8 cellular contexts compared by ENCODE assay signal in the genomic region with DNA sequence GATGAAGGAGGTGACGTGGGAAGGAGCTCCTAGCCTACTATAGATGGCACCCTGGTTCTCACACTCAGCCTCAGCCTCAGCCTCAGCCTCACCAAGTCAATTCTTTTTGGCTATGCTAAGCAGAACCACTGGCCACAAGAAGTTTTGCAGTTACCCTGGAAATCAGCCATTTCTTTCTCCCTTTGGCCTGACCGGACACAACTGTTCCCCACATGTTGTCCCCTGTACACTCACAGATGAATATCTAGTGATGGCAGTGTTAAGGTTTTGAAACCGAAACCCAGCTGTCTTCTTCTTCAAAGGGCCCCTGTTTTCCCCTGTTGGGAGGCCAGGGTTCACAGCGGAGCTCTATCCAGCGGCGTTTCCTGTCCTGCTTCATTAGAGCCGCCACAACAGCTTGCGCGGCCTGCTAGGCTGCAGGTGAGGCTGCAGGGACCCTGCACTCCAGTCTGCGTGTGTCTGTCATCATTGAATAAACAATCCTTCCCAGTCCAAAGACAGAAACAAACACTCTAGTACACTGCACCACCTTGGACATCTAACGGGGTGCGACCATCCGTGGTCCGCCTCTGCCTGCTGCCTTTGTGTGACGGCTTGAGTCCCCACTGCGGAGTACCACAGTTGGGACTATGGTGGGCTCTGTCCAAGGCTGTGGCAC.
A peak's percentile ranks its signal among the peaks of the same experiment; 100 is the strongest.
DNase-seq lines count a peak whose midpoint lies in the region; ATAC-seq, FAIRE-seq and TF ChIP-seq lines count a peak whose summit lies in the region.

No MANE protein-coding gene starts in this region.

- WGBS in A549 (ENCODE audit: missing lambda C conversion rate): 91% methylated on average over 16 of the region's 16 CpGs

- DNase-seq in A549 (ENCODE audit: low read depth in 1 of 2, low spot score in 1 of 2): no peak
- peak; percentile 47 for DNase-seq in NCI-H774 (lab: John Stamatoyannopoulos, UW)
- peak; percentile 31 for DNase-seq in naive B cell
- no peak for DNase-seq in activated gamma-delta T cell (lab: John Stamatoyannopoulos, UW)
- no peak for DNase-seq in HAP-1 (ENCODE audit: low spot score in 2 of 2)
- no peak for DNase-seq in stimulated activated CD4-positive, alpha-beta T cell treated with anti-CD3 and anti-CD28 coated beads, Interleukin-12 subunit alpha, Interleukin-12 subunit beta, amount 100 ng/mL, for 4 hours

- H3K9me3 Mint-ChIP-seq in naive B cell: no peaks in the 10 kb centered on the region

- peak overlapping the region; percentile 55 to 89 (median 74) for H3K27ac Mint-ChIP-seq in naive B cell

- H3K4me3 Mint-ChIP-seq in naive B cell: peak overlapping the region in 7 of 8 donors; percentile 65 to 87 (median 71)

- H3K4me2 ChIP-seq in A549: peak overlapping the region; percentile 64

- TF ChIP-seq POLR2A in A549 (IDR thresholded peaks at IDR 0.05; ENCODE audit: low read length): no peak
- peak; percentile 31 for TF ChIP-seq POLR2A in GM18505 (IDR thresholded peaks at IDR 0.05; ENCODE audit: borderline replicate concordance, extremely low read depth, insufficient read depth, insufficient read length)

- H3K9me3 ChIP-seq in A549: peaks cover 3% of the 10 kb centered on the region; the same call in 1 of the 3 replicates
- H3K9me3 ChIP-seq in HAP-1: no peaks in the 10 kb centered on the region

- H3K36me3 ChIP-seq in HAP-1 (replicated peaks): no peaks in the 10 kb centered on the region

- no peak for TF ChIP-seq CTCF in A549 (IDR thresholded peaks at IDR 0.05)

- CTCF ChIA-PET in A549 (lab: Yijun Ruan, JAX): no interaction called here

- H3K4me1 Mint-ChIP-seq in naive B cell: peaks cover 34 to 59% (median 50%) of the 10 kb centered on the region in 3 donors

- in situ Hi-C loops in HAP-1 (cut with MboI; ENCODE audit: low sequenced_read_pairs): no loop called here

- no peaks in the 10 kb centered on the region for H3K27me3 ChIP-seq in HAP-1 (ENCODE audit: low read depth)

- POLR2A ChIA-PET in A549 (lab: Yijun Ruan, JAX): no interaction called here

- H3K36me3 Mint-ChIP-seq in naive B cell: peaks cover 3 to 16% of the 10 kb centered on the region in 2 donors

- TF ChIP-seq RAD21 in A549 (conservative IDR thresholded peaks at IDR 0.05 in 1 of 2, IDR thresholded peaks at IDR 0.05 in 1 of 2): no peak

- H3K27ac ChIP-seq in A549: 0 out of 6 replicates have a peak overlapping the region, but pooled peaks of 1 of the 2 experiments have one; percentile 32

- no peaks in the 10 kb centered on the region for H3K27me3 Mint-ChIP-seq in naive B cell

- no peak for TF ChIP-seq EP300 in A549 (IDR thresholded peaks at IDR 0.05)

- ATAC-seq in A549: peak in 1 of 2 experiments; percentile 61; a peak in 3 of 6 replicates
- peak; percentile 90 for ATAC-seq in GM18505 (IDR thresholded peaks at IDR 0.05; ENCODE audit: unreplicated experiment)
- peak; percentile 95 for ATAC-seq in HG02759 (IDR thresholded peaks at IDR 0.05; ENCODE audit: unreplicated experiment)
- ATAC-seq in naive B cell (ENCODE audit: low read depth in 2 of 2): peak; percentile 88 to 91

- H3K4me3 ChIP-seq in A549: no peak overlapping the region
- no peak overlapping the region for H3K4me3 ChIP-seq in HAP-1

- H3K4me1 ChIP-seq in A549 (peaks cover 23% of the 10 kb centered on the region), HAP-1 (peaks cover 11% of the 10 kb centered on the region)

- FAIRE-seq in A549 (lab: Jason Lieb, UNC): no peak

TF ChIP-seq in A549, 52 proteins besides CTCF, POLR2A, EP300 and RAD21:
- TF ChIP-seq FOSB (CRISPR knock-in tag; IDR thresholded peaks at IDR 0.05) (no peak), PHF8 (IDR thresholded peaks at IDR 0.05; ENCODE audit: borderline replicate concordance, low read depth) (no peak), ZC3H11A (IDR thresholded peaks at IDR 0.05) (no peak), JUN (IDR thresholded peaks at IDR 0.05) (no peak)

Comparison
In these comparisons a context has a peak if more than half of its experiments do, and no peak if none do; other contexts are left out.
1. DNase-seq: peak in NCI-H774 (single experiment) and naive B cell (single experiment); none in A549 (0 of 2), activated gamma-delta T cell (single experiment), HAP-1 (0 of 2) and stimulated activated CD4-positive, alpha-beta T cell treated with anti-CD3 and anti-CD28 coated beads, Interleukin-12 subunit alpha, Interleukin-12 subunit beta, amount 100 ng/mL, for 4 hours (single experiment).